7 cellular contexts compared by ENCODE assay signal in the genomic region with DNA sequence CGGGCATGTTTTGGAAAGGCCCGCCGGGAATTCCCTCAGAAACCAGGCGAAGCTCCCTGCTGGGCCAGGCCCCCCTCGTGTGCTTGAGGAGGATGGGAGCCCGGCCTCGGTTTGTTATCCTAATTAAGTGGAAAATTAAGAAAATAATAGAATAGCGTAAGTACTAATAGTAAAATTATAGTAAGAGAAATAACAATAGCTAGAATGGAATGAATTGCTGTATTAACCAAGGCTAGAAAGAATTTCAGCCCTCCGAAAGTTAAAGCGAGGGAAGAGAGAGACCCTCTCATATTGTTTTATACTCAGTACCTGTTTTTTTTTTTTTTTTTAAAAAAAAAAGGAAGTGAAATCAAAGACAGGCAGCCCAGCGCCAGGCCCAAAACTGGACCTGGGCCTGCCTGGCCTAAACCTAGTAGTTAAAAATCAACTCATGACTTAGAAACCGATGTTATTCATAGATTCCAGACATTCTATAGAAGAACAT. TPM values are rescaled to one million over a fixed set of nuclear protein-coding genes. Genes with fewer than 3 reads are reported as not detected.
DNase-seq lines count a peak whose midpoint lies in the region; ATAC-seq, FAIRE-seq and TF ChIP-seq lines count a peak whose summit lies in the region.
"Not testable (repeated sequence)": the region's sequence is repeated elsewhere in the genome, so short reads cannot be mapped to it uniquely, and the experiment has no call there.

No MANE protein-coding gene starts in this region.

- H3K27ac Mint-ChIP-seq in H9, result peak overlapping the region; percentile 95 to 97 (median 96); a peak in 5 of 7 replicates
- H3K27ac Mint-ChIP-seq in T-helper 17 cell, result peak overlapping the region; percentile 97

- H3K27me3 ChIP-seq in H9 (ENCODE audit: insufficient read depth, low read length); bronchial epithelial cell (ENCODE audit: control insufficient read depth, insufficient read depth, low read length); ovary: not testable (repeated sequence)

- not testable (repeated sequence) for TF ChIP-seq CTCF in H9 (conservative IDR thresholded peaks at IDR 0.05); bronchial epithelial cell (IDR thresholded peaks at IDR 0.05; ENCODE audit: insufficient read depth, low read length, severe bottlenecking); ovary (IDR thresholded peaks at IDR 0.05)

- H3K9me3 ChIP-seq in H9 (ENCODE audit: control insufficient read depth, low read depth, low read length); T-helper 17 cell (ENCODE audit: control insufficient read depth, low read length, poor library complexity, severe bottlenecking); ovary: not testable (repeated sequence)

- not testable (repeated sequence) for H2AFZ ChIP-seq in H9 (ENCODE audit: low read length)

- H2BK20ac ChIP-seq in H9 (ENCODE audit: low read depth, low read length, poor library complexity, severe bottlenecking), result not testable (repeated sequence)

- intact Hi-C loops in ovary (cut with DNase I), result loop anchor here in 2 of 4 donors (2.0 to 5.0 kb wide), 2 partner anchors 40 to 484 kb away; a partner anchor contains a TSS

- H3K36me3 ChIP-seq in bronchial epithelial cell (ENCODE audit: control insufficient read depth, insufficient read depth, low read length), result peaks cover 18% of the 10 kb centered on the region
- not testable (repeated sequence) for H3K36me3 ChIP-seq in ovary

- H3K4me3 Mint-ChIP-seq in H9, result peak overlapping the region; percentile 82 to 84
- H3K4me3 Mint-ChIP-seq in T-helper 17 cell, result peak overlapping the region; percentile 89

- FAIRE-seq in bronchial epithelial cell (lab: Jason Lieb, UNC), result not testable (repeated sequence)

- DNase-seq in H9; T-helper 17 cell; bronchial epithelial cell (ENCODE audit: low read depth); ovary: not testable (repeated sequence)

- H3K4me1 Mint-ChIP-seq in H9 (peaks cover 30 to 31% of the 10 kb centered on the region in 2 experiments), T-helper 17 cell (peaks cover 35% of the 10 kb centered on the region)

- not testable (repeated sequence) for H3K9ac ChIP-seq in H9 (ENCODE audit: extremely low read depth, insufficient read length, low read length)

- not testable (repeated sequence) for H4K5ac ChIP-seq in H9 (ENCODE audit: insufficient read length, low read depth, low read length)

- peak overlapping the region; percentile 69 for H3K4me2 ChIP-seq in H9 (ENCODE audit: insufficient read depth, insufficient read length, low read length)

- peak overlapping the region; percentile 77 for H3K4me3 ChIP-seq in bronchial epithelial cell (ENCODE audit: low read depth, low read length)
- H3K4me3 ChIP-seq in iPS-11a (ENCODE audit: low read depth, low read length), result peak overlapping the region; percentile 13
- peak overlapping the region; percentile 96 for H3K4me3 ChIP-seq in ovary

- not testable (repeated sequence) for H3K4me1 ChIP-seq in H9 (ENCODE audit: insufficient read depth, low read length); ovary (ENCODE audit: insufficient read depth)

- peak; percentile 52 for ATAC-seq in GM18511 (IDR thresholded peaks at IDR 0.05; ENCODE audit: unreplicated experiment)
- peak; percentile 23 for ATAC-seq in HG03442 (IDR thresholded peaks at IDR 0.05; ENCODE audit: unreplicated experiment)
- ATAC-seq in T-helper 17 cell, result not testable (repeated sequence)

- not testable (repeated sequence) for H3K27me3 Mint-ChIP-seq in H9 (ENCODE audit: low read depth); T-helper 17 cell

- H4K20me1 ChIP-seq in H9 (ENCODE audit: control insufficient read depth, insufficient read depth, insufficient read length), result not testable (repeated sequence)

- TF ChIP-seq POLR2A in ovary (IDR thresholded peaks at IDR 0.05), result not testable (repeated sequence)

- H3K4ac ChIP-seq in H9 (ENCODE audit: low read depth, low read length), result not testable (repeated sequence)

- H3K18ac ChIP-seq in H9 (ENCODE audit: insufficient read length, low read depth, low read length), result peak overlapping the region; percentile 67

- H3K23me2 ChIP-seq in H9 (ENCODE audit: insufficient read length, low read depth, low read length, poor library complexity, severe bottlenecking), result not testable (repeated sequence)

- H2BK5ac ChIP-seq in H9 (ENCODE audit: insufficient read length, low read length), result not testable (repeated sequence)

- not testable (repeated sequence) for H4K8ac ChIP-seq in H9 (replicated peaks; ENCODE audit: insufficient read length, low read depth, low read length)

- H2BK15ac ChIP-seq in H9 (ENCODE audit: low read depth, low read length), result not testable (repeated sequence)

- H3K79me1 ChIP-seq in H9 (ENCODE audit: insufficient read depth, low read depth, low read length, poor library complexity, severe bottlenecking), result not testable (repeated sequence)

- not testable (repeated sequence) for H2BK120ac ChIP-seq in H9 (ENCODE audit: low read depth, low read length, poor library complexity, severe bottlenecking)

- not testable (repeated sequence) for TF ChIP-seq EP300 in ovary (IDR thresholded peaks at IDR 0.05)

- not testable (repeated sequence) for H4K91ac ChIP-seq in H9 (ENCODE audit: insufficient read length, low read depth, low read length)

- not testable (repeated sequence) for H3K14ac ChIP-seq in H9 (ENCODE audit: insufficient read depth, low read length)

- H2BK12ac ChIP-seq in H9 (ENCODE audit: insufficient read length, low read depth, low read length), result not testable (repeated sequence)

- H3K27ac ChIP-seq in H9 (ENCODE audit: insufficient read length, low read depth, low read length), result not testable (repeated sequence)
- H3K27ac ChIP-seq in ovary, result peak overlapping the region; percentile 75 to 81

- not testable (repeated sequence) for H3K79me2 ChIP-seq in H9 (ENCODE audit: insufficient read depth, low read length)

- not testable (repeated sequence) for H2AK5ac ChIP-seq in H9 (ENCODE audit: insufficient read length, low read length)

- no CpG with 5 or more reads among the region's 12 CpGs for WGBS in H9 (ENCODE audit: extremely low coverage, insufficient read length, low lambda C conversion rate)
- 8 to 16% (median 9%) methylated on average over 12 of the region's 12 CpGs for WGBS in ovary, 3 donors

- not testable (repeated sequence) for H3T11ph ChIP-seq in H9 (ENCODE audit: low read length)

- not testable (repeated sequence) for H3K56ac ChIP-seq in H9 (ENCODE audit: insufficient read length, low read depth, low read length)

- peaks cover 27 to 31% (median 30%) of the 10 kb centered on the region in 3 experiments; a peak in 6 of 7 replicates for H3K36me3 Mint-ChIP-seq in H9 (ENCODE audit: insufficient read depth in 1 of 3, low read depth in 3 of 3)
- not testable (repeated sequence) for H3K36me3 Mint-ChIP-seq in T-helper 17 cell (ENCODE audit: low read depth)

- H3K9me3 Mint-ChIP-seq in H9, result not testable (repeated sequence)

- not testable (repeated sequence) for H3K23ac ChIP-seq in H9 (ENCODE audit: insufficient read length, low read depth, low read length)

RNA-seq across cellular contexts. Expression of a gene that starts 0.5 kb away (rescaled TPM):
- total RNA-seq in H9 (2021), result 72.0 and 76.0 TPM in 2 replicates
- 10 to 100 TPM; 21.0 to 23.2 TPM for total RNA-seq in T-helper 17 cell
- 51.9 and 68.0 TPM in 2 replicates for total RNA-seq in bronchial epithelial cell
- total RNA-seq in ovary, result 10 to 100 TPM; 25.4 to 54.2 (median 40.2) TPM
- 10 to 100 TPM; 21.1 to 24.1 TPM for polyA plus RNA-seq in ovary

RNA-seq across cellular contexts. Expression of a gene that starts 23.2 kb away (rescaled TPM):
- total RNA-seq in H9 (2021), result not detected in 2 replicates
- total RNA-seq in T-helper 17 cell, result 10 to 100 TPM; 24.5 to 55.2 TPM
- 0.51 and 0.53 TPM in 2 replicates for total RNA-seq in bronchial epithelial cell
- total RNA-seq in ovary, result 1 to 10 TPM; 5.9 to 9.3 (median 8.4) TPM
- polyA plus RNA-seq in ovary, result 10 to 100 TPM; 13.0 to 25.0 TPM

RNA-seq across cellular contexts. Expression of a gene that starts 40.3 kb away (rescaled TPM):
- total RNA-seq in H9 (2021), result 7.3 and 9.4 TPM in 2 replicates
- total RNA-seq in T-helper 17 cell, result 10 to 100 TPM; 31.6 to 37.5 TPM
- total RNA-seq in bronchial epithelial cell, result 4.7 and 6.9 TPM in 2 replicates
- 10 to 100 TPM; 14.7 to 56.3 (median 32.7) TPM for total RNA-seq in ovary
- polyA plus RNA-seq in ovary, result 10 to 100 TPM; 12.6 to 17.7 TPM

Comparison
In these comparisons a context has a peak if more than half of its experiments do, and no peak if none do; other contexts are left out.
1. H3K4me3 ChIP-seq: peak in every context shown above with its lines; median percentile 96 in ovary; 77 in bronchial epithelial cell; 13 in iPS-11a.